ENCODE assay signal across 8 cellular contexts in the genomic region with DNA sequence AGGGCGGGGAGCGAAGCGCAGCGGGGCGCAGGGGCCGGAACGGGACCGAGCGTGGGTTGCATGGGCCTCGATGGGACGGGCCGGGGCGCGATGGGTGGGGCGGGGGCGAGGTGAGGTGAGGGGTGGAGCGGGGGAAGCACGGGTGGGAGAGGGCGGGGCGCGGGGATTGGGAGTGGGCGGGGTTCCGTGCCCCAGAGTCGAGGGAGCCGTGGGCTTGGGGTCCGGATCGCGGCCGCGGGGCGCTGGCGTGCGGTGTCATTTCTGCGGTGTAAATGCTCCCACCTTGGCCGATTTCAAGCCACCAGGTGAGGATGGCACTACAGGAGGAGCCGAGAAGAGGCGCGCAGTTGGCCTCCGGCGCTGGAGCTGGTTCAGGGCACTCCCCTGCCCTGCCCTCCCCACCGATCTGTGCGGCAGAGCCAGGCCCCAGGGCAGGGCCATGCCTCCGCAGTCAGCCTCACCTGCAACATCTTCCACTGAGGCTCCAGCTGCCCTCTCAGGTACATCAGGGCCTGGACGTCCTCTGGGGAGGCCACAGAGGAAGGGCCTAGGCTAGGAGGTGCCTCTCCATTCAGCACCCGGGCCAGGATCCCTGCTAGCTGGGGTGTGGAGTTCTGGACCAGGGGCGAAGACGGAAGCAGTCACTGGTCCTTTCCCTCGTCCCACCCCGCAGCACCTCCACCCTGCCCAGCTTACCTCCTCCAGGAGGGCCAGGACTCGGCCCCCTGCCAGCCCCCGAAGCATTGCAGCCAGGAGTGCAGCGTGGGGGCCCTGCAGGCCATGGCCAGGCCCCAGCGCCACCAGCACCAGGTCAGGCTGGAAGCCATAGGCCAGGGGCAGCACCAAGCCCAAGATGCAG. TPM values are rescaled to one million over a fixed set of nuclear protein-coding genes. Genes with fewer than 3 reads are reported as not detected.
A peak's percentile ranks its signal among the peaks of the same experiment; 100 is the strongest.
DNase-seq lines count a peak whose midpoint lies in the region; ATAC-seq and TF ChIP-seq lines count a peak whose summit lies in the region.

No MANE protein-coding gene starts in this region.

- no peaks in the 10 kb centered on the region for H3K9me3 ChIP-seq in gastrocnemius medialis

- no peaks in the 10 kb centered on the region for H3K27me3 ChIP-seq in gastrocnemius medialis

- CTCF ChIA-PET in activated CD4-positive, alpha-beta memory T cell treated with anti-CD3 and anti-CD28 coated beads, Interleukin-2, amount 10 ng/mL, durations not matched to agents 7 days and 5 days (lab: Charles Lee), result no interaction called here
- CTCF ChIA-PET in GM10248 (lab: Yijun Ruan, JAX), result interaction anchor here (1.5 to 3.6 kb wide), 2 partner anchors 31 to 375 kb away, joined by 3 to 13 read pairs; no protein-coding TSS in a partner anchor

- H3K4me1 ChIP-seq in gastrocnemius medialis, result peaks cover 51 to 54% of the 10 kb centered on the region in 2 donors

- H3K36me3 Mint-ChIP-seq in activated CD4-positive, alpha-beta memory T cell treated with anti-CD3 and anti-CD28 coated beads, Interleukin-2, amount 10 ng/mL, durations not matched to agents 7 days and 5 days (ENCODE audit: low read depth), result peaks cover 15% of the 10 kb centered on the region

- peaks cover 59% of the 10 kb centered on the region for H3K4me1 Mint-ChIP-seq in activated CD4-positive, alpha-beta memory T cell treated with anti-CD3 and anti-CD28 coated beads, Interleukin-2, amount 10 ng/mL, durations not matched to agents 7 days and 5 days

- intact Hi-C loops in gastrocnemius medialis (cut with DNase I; ENCODE audit: low total_unique reads), result loop anchor here (2.0 kb wide), 1 partner anchor 25 kb away; a partner anchor contains a TSS

- H3K36me3 ChIP-seq in gastrocnemius medialis, result peaks cover 0 to 7% of the 10 kb centered on the region in 2 donors

- H3K27me3 Mint-ChIP-seq in activated CD4-positive, alpha-beta memory T cell treated with anti-CD3 and anti-CD28 coated beads, Interleukin-2, amount 10 ng/mL, durations not matched to agents 7 days and 5 days, result no peaks in the 10 kb centered on the region

- ATAC-seq in gastrocnemius medialis, result peak; percentile 9 to 16

- peak overlapping the region; percentile 99 for H3K27ac Mint-ChIP-seq in activated CD4-positive, alpha-beta memory T cell treated with anti-CD3 and anti-CD28 coated beads, Interleukin-2, amount 10 ng/mL, durations not matched to agents 7 days and 5 days

- no peak for TF ChIP-seq CTCF in gastrocnemius medialis (IDR thresholded peaks at IDR 0.05 in 4 of 5, conservative IDR thresholded peaks at IDR 0.05 in 1 of 5)
- TF ChIP-seq CTCF in GM10248 (IDR thresholded peaks at IDR 0.05; ENCODE audit: control extremely low read depth, extremely low read depth, low read depth, missing control alignments), result no peak

- H3K4me3 Mint-ChIP-seq in activated CD4-positive, alpha-beta memory T cell treated with anti-CD3 and anti-CD28 coated beads, Interleukin-2, amount 10 ng/mL, durations not matched to agents 7 days and 5 days, result peak overlapping the region; percentile 98

- TF ChIP-seq POLR2A in gastrocnemius medialis (IDR thresholded peaks at IDR 0.05), result no peak

- peak overlapping the region; percentile 88 to 98 (median 90) for H3K27ac ChIP-seq in gastrocnemius medialis

- peak; percentile 61 for DNase-seq in NCI-H748 (lab: John Stamatoyannopoulos, UW; ENCODE audit: unreplicated experiment)
- DNase-seq in NCI-H748 treated with DMSO at 0.1 percent for 48 hours (lab: John Stamatoyannopoulos, UW), result no peak
- no peak for DNase-seq in activated CD4-positive, alpha-beta memory T cell treated with anti-CD3 and anti-CD28 coated beads, Interleukin-2, amount 10 ng/mL, durations not matched to agents 7 days and 5 days
- peak; percentile 31 for DNase-seq in glomerular visceral epithelial cell (ENCODE audit: extremely low spot score)
- no peak for DNase-seq in gastrocnemius medialis
- no peak for DNase-seq in GM10248 (ENCODE audit: extremely low spot score)
- no peak for DNase-seq in NCI-H2081 treated with DMSO at 0.1 percent for 48 hours (lab: John Stamatoyannopoulos, UW)
- DNase-seq in ACHN, result no peak

- POLR2A ChIA-PET in activated CD4-positive, alpha-beta memory T cell treated with anti-CD3 and anti-CD28 coated beads, Interleukin-2, amount 10 ng/mL, durations not matched to agents 7 days and 5 days (lab: Charles Lee), result interaction anchor here (1.3 to 1.4 kb wide), 3 partner anchors 18 to 280 kb away, joined by 3 to 7 read pairs (median 4); a partner anchor contains a TSS
- POLR2A ChIA-PET in GM10248 (lab: Yijun Ruan, JAX), result no interaction called here

- in situ Hi-C loops in gastrocnemius medialis (cut with MboI; ENCODE audit: low sequenced_read_pairs in 4 of 4) (no loop called here), ACHN (cut with HindIII; ENCODE audit: low pct_ligation_motif_present, low pct_unique_long_range_greater_than_20kb, low sequenced_read_pairs) (no loop called here)

- H3K4me3 ChIP-seq in gastrocnemius medialis, result peak overlapping the region; percentile 74 to 98 (median 81)

- no peaks in the 10 kb centered on the region for H3K9me3 Mint-ChIP-seq in activated CD4-positive, alpha-beta memory T cell treated with anti-CD3 and anti-CD28 coated beads, Interleukin-2, amount 10 ng/mL, durations not matched to agents 7 days and 5 days

RNA-seq across cellular contexts. Expression of a gene that starts 0.6 kb away (rescaled TPM):
- total RNA-seq in activated CD4-positive, alpha-beta memory T cell treated with anti-CD3 and anti-CD28 coated beads, Interleukin-2, amount 10 ng/mL, durations not matched to agents 7 days and 5 days, result 10 to 100 TPM; 50.6 to 53.9 TPM
- total RNA-seq in gastrocnemius medialis, result 10 to 100 TPM; 18.7 to 27.4 (median 19.2) TPM

RNA-seq across cellular contexts. Expression of a gene that starts 5.6 kb away (rescaled TPM):
- total RNA-seq in activated CD4-positive, alpha-beta memory T cell treated with anti-CD3 and anti-CD28 coated beads, Interleukin-2, amount 10 ng/mL, durations not matched to agents 7 days and 5 days, result 10 to 100 TPM; 83.7 to 90.0 TPM
- 10 to 100 TPM in 2 of 4 donors, 1 to 10 TPM in 2; 4.1 to 24.9 (median 8.6) TPM for total RNA-seq in gastrocnemius medialis

RNA-seq across cellular contexts. Expression of a gene that starts 16.0 kb away (rescaled TPM):
- 1 to 10 TPM; 4.8 to 5.8 TPM for total RNA-seq in activated CD4-positive, alpha-beta memory T cell treated with anti-CD3 and anti-CD28 coated beads, Interleukin-2, amount 10 ng/mL, durations not matched to agents 7 days and 5 days
- 100 to 1,000 TPM; 126 to 290 (median 219) TPM for total RNA-seq in gastrocnemius medialis

RNA-seq across cellular contexts. Expression of a gene that starts 24.7 kb away (rescaled TPM):
- 10 to 100 TPM; 13.4 to 14.2 TPM for total RNA-seq in activated CD4-positive, alpha-beta memory T cell treated with anti-CD3 and anti-CD28 coated beads, Interleukin-2, amount 10 ng/mL, durations not matched to agents 7 days and 5 days
- 1 to 10 TPM; 1.8 to 4.2 (median 3.4) TPM for total RNA-seq in gastrocnemius medialis

RNA-seq across cellular contexts. Expression of a gene that starts 44.6 kb away (rescaled TPM):
- 10 to 100 TPM; 21.5 TPM for total RNA-seq in activated CD4-positive, alpha-beta memory T cell treated with anti-CD3 and anti-CD28 coated beads, Interleukin-2, amount 10 ng/mL, durations not matched to agents 7 days and 5 days
- total RNA-seq in gastrocnemius medialis, result 10 to 100 TPM; 26.4 to 54.9 (median 34.0) TPM

Comparison
In these comparisons a context has a peak if more than half of its experiments do, and no peak if none do; other contexts are left out.
1. DNase-seq: peak in NCI-H748 (single experiment) and glomerular visceral epithelial cell (single experiment); none in NCI-H748 treated with DMSO at 0.1 percent for 48 hours (single experiment), activated CD4-positive, alpha-beta memory T cell treated with anti-CD3 and anti-CD28 coated beads, Interleukin-2, amount 10 ng/mL, durations not matched to agents 7 days and 5 days (single experiment), gastrocnemius medialis (0 of 2), GM10248 (single experiment), NCI-H2081 treated with DMSO at 0.1 percent for 48 hours (single experiment) and ACHN (single experiment).
2. RNA of a gene that starts 16.0 kb away (total RNA-seq): 126 to 290 TPM in gastrocnemius medialis; 4.8 to 5.8 TPM in activated CD4-positive, alpha-beta memory T cell treated with anti-CD3 and anti-CD28 coated beads, Interleukin-2, amount 10 ng/mL, durations not matched to agents 7 days and 5 days; every median in the first group is over 10 times any median in the second.